Comparison of ENCODE assay signal across 1 cellular context in the genomic region with DNA sequence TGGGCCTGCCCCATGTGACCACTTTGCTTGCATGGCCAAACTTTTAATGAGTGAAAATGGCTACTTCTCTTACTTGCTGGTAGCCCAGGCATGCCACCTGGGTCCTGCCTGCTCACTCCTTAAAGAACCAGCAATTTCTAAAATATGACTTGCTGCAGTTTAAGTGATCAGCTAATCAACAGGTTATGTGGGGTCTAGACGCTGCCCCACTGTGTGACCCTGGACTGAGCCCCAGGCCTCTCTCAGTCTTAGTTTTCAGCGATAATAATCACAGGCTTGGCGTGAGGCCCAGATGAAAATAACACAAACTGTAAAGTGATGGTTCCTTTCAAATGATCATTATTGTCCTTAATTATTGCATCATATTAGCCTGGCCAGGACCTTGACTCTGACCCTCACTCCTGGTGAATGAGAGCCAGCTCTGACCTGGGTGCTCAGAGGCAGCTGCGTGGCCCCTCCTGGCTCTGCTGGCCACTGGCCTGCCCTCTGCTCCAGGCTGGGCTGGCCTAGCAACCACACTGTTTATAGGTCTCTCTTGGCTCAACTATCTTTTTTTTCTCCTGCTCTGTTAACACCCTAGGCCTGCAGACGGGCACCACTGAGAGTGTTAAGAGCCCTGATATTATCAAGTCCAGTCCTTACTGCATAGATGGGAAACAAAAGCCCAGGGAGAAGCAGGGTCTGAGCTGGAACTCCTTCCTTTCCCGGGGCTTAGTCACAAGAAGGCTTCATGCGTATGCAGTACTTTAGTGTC.
TF ChIP-seq lines count a peak whose summit lies in the region.

No MANE protein-coding gene starts in this region.

TF ChIP-seq in K562, 482 proteins besides CTCF, POLR2A, EP300 and RAD21 (continued from another document and continues in another):
- TF ChIP-seq, protein P1, sequence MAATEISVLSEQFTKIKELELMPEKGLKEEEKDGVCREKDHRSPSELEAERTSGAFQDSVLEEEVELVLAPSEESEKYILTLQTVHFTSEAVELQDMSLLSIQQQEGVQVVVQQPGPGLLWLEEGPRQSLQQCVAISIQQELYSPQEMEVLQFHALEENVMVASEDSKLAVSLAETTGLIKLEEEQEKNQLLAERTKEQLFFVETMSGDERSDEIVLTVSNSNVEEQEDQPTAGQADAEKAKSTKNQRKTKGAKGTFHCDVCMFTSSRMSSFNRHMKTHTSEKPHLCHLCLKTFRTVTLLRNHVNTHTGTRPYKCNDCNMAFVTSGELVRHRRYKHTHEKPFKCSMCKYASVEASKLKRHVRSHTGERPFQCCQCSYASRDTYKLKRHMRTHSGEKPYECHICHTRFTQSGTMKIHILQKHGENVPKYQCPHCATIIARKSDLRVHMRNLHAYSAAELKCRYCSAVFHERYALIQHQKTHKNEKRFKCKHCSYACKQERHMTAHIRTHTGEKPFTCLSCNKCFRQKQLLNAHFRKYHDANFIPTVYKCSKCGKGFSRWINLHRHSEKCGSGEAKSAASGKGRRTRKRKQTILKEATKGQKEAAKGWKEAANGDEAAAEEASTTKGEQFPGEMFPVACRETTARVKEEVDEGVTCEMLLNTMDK (IDR thresholded peaks at IDR 0.05; ENCODE audit: borderline replicate concordance, insufficient read depth, low read depth, low read length, poor library complexity, severe bottlenecking), result no peak
- no peak for TF ChIP-seq ZNF324 (CRISPR knock-in tag; IDR thresholded peaks at IDR 0.05)
- TF ChIP-seq, protein P2, sequence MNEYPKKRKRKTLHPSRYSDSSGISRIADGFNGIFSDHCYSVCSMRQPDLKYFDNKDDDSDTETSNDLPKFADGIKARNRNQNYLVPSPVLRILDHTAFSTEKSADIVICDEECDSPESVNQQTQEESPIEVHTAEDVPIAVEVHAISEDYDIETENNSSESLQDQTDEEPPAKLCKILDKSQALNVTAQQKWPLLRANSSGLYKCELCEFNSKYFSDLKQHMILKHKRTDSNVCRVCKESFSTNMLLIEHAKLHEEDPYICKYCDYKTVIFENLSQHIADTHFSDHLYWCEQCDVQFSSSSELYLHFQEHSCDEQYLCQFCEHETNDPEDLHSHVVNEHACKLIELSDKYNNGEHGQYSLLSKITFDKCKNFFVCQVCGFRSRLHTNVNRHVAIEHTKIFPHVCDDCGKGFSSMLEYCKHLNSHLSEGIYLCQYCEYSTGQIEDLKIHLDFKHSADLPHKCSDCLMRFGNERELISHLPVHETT (CRISPR knock-in tag; conservative IDR thresholded peaks at IDR 0.05 in 1 of 2, IDR thresholded peaks at IDR 0.05 in 1 of 2), result no peak
- TF ChIP-seq CREM (IDR thresholded peaks at IDR 0.05; ENCODE audit: low read depth), result no peak
- no peak for TF ChIP-seq NFYB (IDR thresholded peaks at IDR 0.05; ENCODE audit: extremely low read depth, insufficient read length)
- no peak for TF ChIP-seq KAT2B (IDR thresholded peaks at IDR 0.05; ENCODE audit: low read depth, low read length)
- TF ChIP-seq, protein P3, sequence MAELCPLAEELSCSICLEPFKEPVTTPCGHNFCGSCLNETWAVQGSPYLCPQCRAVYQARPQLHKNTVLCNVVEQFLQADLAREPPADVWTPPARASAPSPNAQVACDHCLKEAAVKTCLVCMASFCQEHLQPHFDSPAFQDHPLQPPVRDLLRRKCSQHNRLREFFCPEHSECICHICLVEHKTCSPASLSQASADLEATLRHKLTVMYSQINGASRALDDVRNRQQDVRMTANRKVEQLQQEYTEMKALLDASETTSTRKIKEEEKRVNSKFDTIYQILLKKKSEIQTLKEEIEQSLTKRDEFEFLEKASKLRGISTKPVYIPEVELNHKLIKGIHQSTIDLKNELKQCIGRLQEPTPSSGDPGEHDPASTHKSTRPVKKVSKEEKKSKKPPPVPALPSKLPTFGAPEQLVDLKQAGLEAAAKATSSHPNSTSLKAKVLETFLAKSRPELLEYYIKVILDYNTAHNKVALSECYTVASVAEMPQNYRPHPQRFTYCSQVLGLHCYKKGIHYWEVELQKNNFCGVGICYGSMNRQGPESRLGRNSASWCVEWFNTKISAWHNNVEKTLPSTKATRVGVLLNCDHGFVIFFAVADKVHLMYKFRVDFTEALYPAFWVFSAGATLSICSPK (IDR thresholded peaks at IDR 0.05; ENCODE audit: borderline replicate concordance), result no peak
- TF ChIP-seq, protein P4, sequence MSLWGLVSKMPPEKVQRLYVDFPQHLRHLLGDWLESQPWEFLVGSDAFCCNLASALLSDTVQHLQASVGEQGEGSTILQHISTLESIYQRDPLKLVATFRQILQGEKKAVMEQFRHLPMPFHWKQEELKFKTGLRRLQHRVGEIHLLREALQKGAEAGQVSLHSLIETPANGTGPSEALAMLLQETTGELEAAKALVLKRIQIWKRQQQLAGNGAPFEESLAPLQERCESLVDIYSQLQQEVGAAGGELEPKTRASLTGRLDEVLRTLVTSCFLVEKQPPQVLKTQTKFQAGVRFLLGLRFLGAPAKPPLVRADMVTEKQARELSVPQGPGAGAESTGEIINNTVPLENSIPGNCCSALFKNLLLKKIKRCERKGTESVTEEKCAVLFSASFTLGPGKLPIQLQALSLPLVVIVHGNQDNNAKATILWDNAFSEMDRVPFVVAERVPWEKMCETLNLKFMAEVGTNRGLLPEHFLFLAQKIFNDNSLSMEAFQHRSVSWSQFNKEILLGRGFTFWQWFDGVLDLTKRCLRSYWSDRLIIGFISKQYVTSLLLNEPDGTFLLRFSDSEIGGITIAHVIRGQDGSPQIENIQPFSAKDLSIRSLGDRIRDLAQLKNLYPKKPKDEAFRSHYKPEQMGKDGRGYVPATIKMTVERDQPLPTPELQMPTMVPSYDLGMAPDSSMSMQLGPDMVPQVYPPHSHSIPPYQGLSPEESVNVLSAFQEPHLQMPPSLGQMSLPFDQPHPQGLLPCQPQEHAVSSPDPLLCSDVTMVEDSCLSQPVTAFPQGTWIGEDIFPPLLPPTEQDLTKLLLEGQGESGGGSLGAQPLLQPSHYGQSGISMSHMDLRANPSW (CRISPR knock-in tag; IDR thresholded peaks at IDR 0.05), result no peak
- no peak for TF ChIP-seq ATF1 (CRISPR knock-in tag; IDR thresholded peaks at IDR 0.05)
- no peak for TF ChIP-seq ATF1 (tag; IDR thresholded peaks at IDR 0.05)
- TF ChIP-seq FOXK2 (conservative IDR thresholded peaks at IDR 0.05 in 1 of 2, IDR thresholded peaks at IDR 0.05 in 1 of 2; ENCODE audit: low read depth in 2 of 2), result no peak
- TF ChIP-seq RHOXF2B (CRISPR knock-in tag; conservative IDR thresholded peaks at IDR 0.05), result no peak
- no peak for TF ChIP-seq ELF4 (CRISPR knock-in tag; IDR thresholded peaks at IDR 0.05)
- TF ChIP-seq ILK (tag; IDR thresholded peaks at IDR 0.05; ENCODE audit: borderline replicate concordance, low read depth), result no peak
- TF ChIP-seq LEF1 (IDR thresholded peaks at IDR 0.05), result no peak
- TF ChIP-seq SAP30 (IDR thresholded peaks at IDR 0.05; ENCODE audit: borderline replicate concordance, insufficient read depth, low read depth, low read length, poor library complexity, severe bottlenecking), result no peak
- TF ChIP-seq, protein P5, sequence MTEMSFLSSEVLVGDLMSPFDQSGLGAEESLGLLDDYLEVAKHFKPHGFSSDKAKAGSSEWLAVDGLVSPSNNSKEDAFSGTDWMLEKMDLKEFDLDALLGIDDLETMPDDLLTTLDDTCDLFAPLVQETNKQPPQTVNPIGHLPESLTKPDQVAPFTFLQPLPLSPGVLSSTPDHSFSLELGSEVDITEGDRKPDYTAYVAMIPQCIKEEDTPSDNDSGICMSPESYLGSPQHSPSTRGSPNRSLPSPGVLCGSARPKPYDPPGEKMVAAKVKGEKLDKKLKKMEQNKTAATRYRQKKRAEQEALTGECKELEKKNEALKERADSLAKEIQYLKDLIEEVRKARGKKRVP (CRISPR knock-in tag; IDR thresholded peaks at IDR 0.05), result peak; percentile 85
- TF ChIP-seq, protein P6, sequence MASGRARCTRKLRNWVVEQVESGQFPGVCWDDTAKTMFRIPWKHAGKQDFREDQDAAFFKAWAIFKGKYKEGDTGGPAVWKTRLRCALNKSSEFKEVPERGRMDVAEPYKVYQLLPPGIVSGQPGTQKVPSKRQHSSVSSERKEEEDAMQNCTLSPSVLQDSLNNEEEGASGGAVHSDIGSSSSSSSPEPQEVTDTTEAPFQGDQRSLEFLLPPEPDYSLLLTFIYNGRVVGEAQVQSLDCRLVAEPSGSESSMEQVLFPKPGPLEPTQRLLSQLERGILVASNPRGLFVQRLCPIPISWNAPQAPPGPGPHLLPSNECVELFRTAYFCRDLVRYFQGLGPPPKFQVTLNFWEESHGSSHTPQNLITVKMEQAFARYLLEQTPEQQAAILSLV (tag; IDR thresholded peaks at IDR 0.05), result peak; percentile 64; the same call in 1 of the 2 replicates
- TF ChIP-seq SMAD4 (CRISPR knock-in tag; conservative IDR thresholded peaks at IDR 0.05), result no peak
- TF ChIP-seq, protein P7, sequence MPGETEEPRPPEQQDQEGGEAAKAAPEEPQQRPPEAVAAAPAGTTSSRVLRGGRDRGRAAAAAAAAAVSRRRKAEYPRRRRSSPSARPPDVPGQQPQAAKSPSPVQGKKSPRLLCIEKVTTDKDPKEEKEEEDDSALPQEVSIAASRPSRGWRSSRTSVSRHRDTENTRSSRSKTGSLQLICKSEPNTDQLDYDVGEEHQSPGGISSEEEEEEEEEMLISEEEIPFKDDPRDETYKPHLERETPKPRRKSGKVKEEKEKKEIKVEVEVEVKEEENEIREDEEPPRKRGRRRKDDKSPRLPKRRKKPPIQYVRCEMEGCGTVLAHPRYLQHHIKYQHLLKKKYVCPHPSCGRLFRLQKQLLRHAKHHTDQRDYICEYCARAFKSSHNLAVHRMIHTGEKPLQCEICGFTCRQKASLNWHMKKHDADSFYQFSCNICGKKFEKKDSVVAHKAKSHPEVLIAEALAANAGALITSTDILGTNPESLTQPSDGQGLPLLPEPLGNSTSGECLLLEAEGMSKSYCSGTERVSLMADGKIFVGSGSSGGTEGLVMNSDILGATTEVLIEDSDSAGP (CRISPR knock-in tag; IDR thresholded peaks at IDR 0.05), result no peak
- TF ChIP-seq MEF2D (tag; conservative IDR thresholded peaks at IDR 0.05; ENCODE audit: low read depth), result no peak; the same call in 1 of the 2 replicates
- TF ChIP-seq HNRNPK (IDR thresholded peaks at IDR 0.05; ENCODE audit: low read depth, low read length, poor library complexity, severe bottlenecking), result no peak
- TF ChIP-seq, protein P8, sequence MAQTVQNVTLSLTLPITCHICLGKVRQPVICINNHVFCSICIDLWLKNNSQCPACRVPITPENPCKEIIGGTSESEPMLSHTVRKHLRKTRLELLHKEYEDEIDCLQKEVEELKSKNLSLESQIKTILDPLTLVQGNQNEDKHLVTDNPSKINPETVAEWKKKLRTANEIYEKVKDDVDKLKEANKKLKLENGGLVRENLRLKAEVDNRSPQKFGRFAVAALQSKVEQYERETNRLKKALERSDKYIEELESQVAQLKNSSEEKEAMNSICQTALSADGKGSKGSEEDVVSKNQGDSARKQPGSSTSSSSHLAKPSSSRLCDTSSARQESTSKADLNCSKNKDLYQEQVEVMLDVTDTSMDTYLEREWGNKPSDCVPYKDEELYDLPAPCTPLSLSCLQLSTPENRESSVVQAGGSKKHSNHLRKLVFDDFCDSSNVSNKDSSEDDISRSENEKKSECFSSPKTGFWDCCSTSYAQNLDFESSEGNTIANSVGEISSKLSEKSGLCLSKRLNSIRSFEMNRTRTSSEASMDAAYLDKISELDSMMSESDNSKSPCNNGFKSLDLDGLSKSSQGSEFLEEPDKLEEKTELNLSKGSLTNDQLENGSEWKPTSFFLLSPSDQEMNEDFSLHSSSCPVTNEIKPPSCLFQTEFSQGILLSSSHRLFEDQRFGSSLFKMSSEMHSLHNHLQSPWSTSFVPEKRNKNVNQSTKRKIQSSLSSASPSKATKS (CRISPR knock-in tag; IDR thresholded peaks at IDR 0.05), result no peak
- no peak for TF ChIP-seq ZNF23 (CRISPR knock-in tag; IDR thresholded peaks at IDR 0.05)
- TF ChIP-seq CREB1 (IDR thresholded peaks at IDR 0.05), result no peak
- no peak for TF ChIP-seq CREB1 (CRISPR knock-in tag; IDR thresholded peaks at IDR 0.05)
- TF ChIP-seq BDP1 (IDR thresholded peaks at IDR 0.05; ENCODE audit: insufficient read depth, insufficient read length), result no peak
- no peak for TF ChIP-seq ZNF134 (CRISPR knock-in tag; conservative IDR thresholded peaks at IDR 0.05)
- TF ChIP-seq ZFP1 (CRISPR knock-in tag; IDR thresholded peaks at IDR 0.05), result no peak
- no peak for TF ChIP-seq NCOA4 (IDR thresholded peaks at IDR 0.05; ENCODE audit: partially characterized antibody)
- TF ChIP-seq IRF2 (CRISPR knock-in tag; IDR thresholded peaks at IDR 0.05), result no peak
- no peak for TF ChIP-seq RFX5 (IDR thresholded peaks at IDR 0.05; ENCODE audit: low read depth, low read length)
- TF ChIP-seq TFAM (CRISPR knock-in tag; conservative IDR thresholded peaks at IDR 0.05), result no peak
- TF ChIP-seq HLTF (IDR thresholded peaks at IDR 0.05), result no peak
- no peak for TF ChIP-seq MTA3 (IDR thresholded peaks at IDR 0.05; ENCODE audit: borderline replicate concordance)
- TF ChIP-seq TBL1XR1 (IDR thresholded peaks at IDR 0.05; ENCODE audit: low read length in 2 of 2), result no peak
- TF ChIP-seq CEBPB (tag; IDR thresholded peaks at IDR 0.05), result peak; percentile 91
- TF ChIP-seq HNRNPUL1 (IDR thresholded peaks at IDR 0.05; ENCODE audit: low read length), result no peak
- TF ChIP-seq, protein P9, sequence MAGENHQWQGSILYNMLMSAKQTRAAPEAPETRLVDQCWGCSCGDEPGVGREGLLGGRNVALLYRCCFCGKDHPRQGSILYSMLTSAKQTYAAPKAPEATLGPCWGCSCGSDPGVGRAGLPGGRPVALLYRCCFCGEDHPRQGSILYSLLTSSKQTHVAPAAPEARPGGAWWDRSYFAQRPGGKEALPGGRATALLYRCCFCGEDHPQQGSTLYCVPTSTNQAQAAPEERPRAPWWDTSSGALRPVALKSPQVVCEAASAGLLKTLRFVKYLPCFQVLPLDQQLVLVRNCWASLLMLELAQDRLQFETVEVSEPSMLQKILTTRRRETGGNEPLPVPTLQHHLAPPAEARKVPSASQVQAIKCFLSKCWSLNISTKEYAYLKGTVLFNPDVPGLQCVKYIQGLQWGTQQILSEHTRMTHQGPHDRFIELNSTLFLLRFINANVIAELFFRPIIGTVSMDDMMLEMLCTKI (IDR thresholded peaks at IDR 0.05; ENCODE audit: partially characterized antibody), result no peak
- TF ChIP-seq DNMT1 (IDR thresholded peaks at IDR 0.05), result no peak
- TF ChIP-seq FOXJ2 (tag; IDR thresholded peaks at IDR 0.05), result peak; percentile 97
- peak; percentile 32; the same call in 1 of the 2 replicates for TF ChIP-seq DPF2 (IDR thresholded peaks at IDR 0.05)
- no peak for TF ChIP-seq CHD4 (IDR thresholded peaks at IDR 0.05; ENCODE audit: insufficient read depth, insufficient replicate concordance, low read depth, low read length, poor library complexity, severe bottlenecking)
- no peak for TF ChIP-seq OTX1 (CRISPR knock-in tag; IDR thresholded peaks at IDR 0.05)
- no peak for TF ChIP-seq RFX7 (CRISPR knock-in tag; IDR thresholded peaks at IDR 0.05)
- TF ChIP-seq, protein P10, sequence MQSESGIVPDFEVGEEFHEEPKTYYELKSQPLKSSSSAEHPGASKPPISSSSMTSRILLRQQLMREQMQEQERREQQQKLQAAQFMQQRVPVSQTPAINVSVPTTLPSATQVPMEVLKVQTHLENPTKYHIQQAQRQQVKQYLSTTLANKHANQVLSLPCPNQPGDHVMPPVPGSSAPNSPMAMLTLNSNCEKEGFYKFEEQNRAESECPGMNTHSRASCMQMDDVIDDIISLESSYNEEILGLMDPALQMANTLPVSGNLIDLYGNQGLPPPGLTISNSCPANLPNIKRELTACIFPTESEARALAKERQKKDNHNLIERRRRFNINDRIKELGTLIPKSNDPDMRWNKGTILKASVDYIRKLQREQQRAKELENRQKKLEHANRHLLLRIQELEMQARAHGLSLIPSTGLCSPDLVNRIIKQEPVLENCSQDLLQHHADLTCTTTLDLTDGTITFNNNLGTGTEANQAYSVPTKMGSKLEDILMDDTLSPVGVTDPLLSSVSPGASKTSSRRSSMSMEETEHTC (IDR thresholded peaks at IDR 0.05), result no peak
